Comparison of ENCODE assay signal across 2 cellular contexts in the genomic region with DNA sequence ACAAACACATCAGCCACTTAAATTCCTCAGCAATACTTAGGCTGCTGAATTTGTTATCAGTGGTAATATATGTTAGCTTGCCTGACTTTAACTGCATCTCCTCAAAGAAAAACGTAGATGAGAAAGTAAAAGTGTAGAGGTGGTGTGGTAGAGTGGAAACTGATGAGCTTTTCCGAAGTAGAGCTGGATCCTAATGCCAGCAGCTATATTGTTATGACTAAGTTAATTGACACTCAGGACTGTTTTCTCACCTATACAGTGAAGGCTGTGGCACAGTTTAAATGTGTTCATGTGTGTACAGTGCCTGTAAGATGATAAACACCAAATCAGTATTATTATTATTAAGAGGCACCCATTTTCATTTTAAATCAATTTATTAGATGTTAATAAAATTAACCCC.
TF ChIP-seq lines count a peak whose summit lies in the region.

No MANE protein-coding gene starts in this region.

TF ChIP-seq in SK-N-SH, 30 proteins besides CTCF, POLR2A, EP300 and RAD21 (continued from another document):
- TF ChIP-seq IRF3 (IDR thresholded peaks at IDR 0.05; ENCODE audit: low read depth, low read length) = no peak
- no peak for TF ChIP-seq GABPA (IDR thresholded peaks at IDR 0.05; ENCODE audit: low read depth)
- TF ChIP-seq ELF1 (IDR thresholded peaks at IDR 0.05) = no peak
- no peak for TF ChIP-seq SMC3 (IDR thresholded peaks at IDR 0.05; ENCODE audit: low read depth, low read length)
- TF ChIP-seq, protein P1, sequence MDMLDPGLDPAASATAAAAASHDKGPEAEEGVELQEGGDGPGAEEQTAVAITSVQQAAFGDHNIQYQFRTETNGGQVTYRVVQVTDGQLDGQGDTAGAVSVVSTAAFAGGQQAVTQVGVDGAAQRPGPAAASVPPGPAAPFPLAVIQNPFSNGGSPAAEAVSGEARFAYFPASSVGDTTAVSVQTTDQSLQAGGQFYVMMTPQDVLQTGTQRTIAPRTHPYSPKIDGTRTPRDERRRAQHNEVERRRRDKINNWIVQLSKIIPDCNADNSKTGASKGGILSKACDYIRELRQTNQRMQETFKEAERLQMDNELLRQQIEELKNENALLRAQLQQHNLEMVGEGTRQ (IDR thresholded peaks at IDR 0.05; ENCODE audit: borderline replicate concordance, low read depth, low read length) = no peak
- no peak for TF ChIP-seq FOXJ3 (CRISPR knock-in tag; IDR thresholded peaks at IDR 0.05)
- TF ChIP-seq SIN3A (IDR thresholded peaks at IDR 0.05; ENCODE audit: borderline replicate concordance, low read depth, low read length) = no peak
- no peak for TF ChIP-seq JUND (IDR thresholded peaks at IDR 0.05)
- no peak for TF ChIP-seq MEF2A (IDR thresholded peaks at IDR 0.05; ENCODE audit: borderline replicate concordance, low read depth)
- TF ChIP-seq TCF12 (IDR thresholded peaks at IDR 0.05) = no peak
- TF ChIP-seq FOXM1 (IDR thresholded peaks at IDR 0.05; ENCODE audit: low read depth) = no peak
- no peak for TF ChIP-seq CHD2 (IDR thresholded peaks at IDR 0.05; ENCODE audit: low read length, partially characterized antibody)
- no peak for TF ChIP-seq ZBTB33 (IDR thresholded peaks at IDR 0.05; ENCODE audit: borderline replicate concordance, low read depth)
- no peak for TF ChIP-seq FOSL2 (IDR thresholded peaks at IDR 0.05; ENCODE audit: borderline replicate concordance, low read depth)
- no peak for TF ChIP-seq NFIC (IDR thresholded peaks at IDR 0.05; ENCODE audit: borderline replicate concordance)
- TF ChIP-seq POLR2AphosphoS5 (IDR thresholded peaks at IDR 0.05; ENCODE audit: low read depth, low read length) = no peak
TF ChIP-seq in SK-N-SH: peak in this region for 0.

TF ChIP-seq in SK-N-SH treated with all-trans-retinoic acid at 6 μM for 48 hours, 23 proteins besides CTCF, POLR2A, EP300 and RAD21 (continued from another document):
- TF ChIP-seq, protein P2, sequence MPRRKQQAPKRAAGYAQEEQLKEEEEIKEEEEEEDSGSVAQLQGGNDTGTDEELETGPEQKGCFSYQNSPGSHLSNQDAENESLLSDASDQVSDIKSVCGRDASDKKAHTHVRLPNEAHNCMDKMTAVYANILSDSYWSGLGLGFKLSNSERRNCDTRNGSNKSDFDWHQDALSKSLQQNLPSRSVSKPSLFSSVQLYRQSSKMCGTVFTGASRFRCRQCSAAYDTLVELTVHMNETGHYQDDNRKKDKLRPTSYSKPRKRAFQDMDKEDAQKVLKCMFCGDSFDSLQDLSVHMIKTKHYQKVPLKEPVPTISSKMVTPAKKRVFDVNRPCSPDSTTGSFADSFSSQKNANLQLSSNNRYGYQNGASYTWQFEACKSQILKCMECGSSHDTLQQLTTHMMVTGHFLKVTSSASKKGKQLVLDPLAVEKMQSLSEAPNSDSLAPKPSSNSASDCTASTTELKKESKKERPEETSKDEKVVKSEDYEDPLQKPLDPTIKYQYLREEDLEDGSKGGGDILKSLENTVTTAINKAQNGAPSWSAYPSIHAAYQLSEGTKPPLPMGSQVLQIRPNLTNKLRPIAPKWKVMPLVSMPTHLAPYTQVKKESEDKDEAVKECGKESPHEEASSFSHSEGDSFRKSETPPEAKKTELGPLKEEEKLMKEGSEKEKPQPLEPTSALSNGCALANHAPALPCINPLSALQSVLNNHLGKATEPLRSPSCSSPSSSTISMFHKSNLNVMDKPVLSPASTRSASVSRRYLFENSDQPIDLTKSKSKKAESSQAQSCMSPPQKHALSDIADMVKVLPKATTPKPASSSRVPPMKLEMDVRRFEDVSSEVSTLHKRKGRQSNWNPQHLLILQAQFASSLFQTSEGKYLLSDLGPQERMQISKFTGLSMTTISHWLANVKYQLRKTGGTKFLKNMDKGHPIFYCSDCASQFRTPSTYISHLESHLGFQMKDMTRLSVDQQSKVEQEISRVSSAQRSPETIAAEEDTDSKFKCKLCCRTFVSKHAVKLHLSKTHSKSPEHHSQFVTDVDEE (CRISPR knock-in tag; IDR thresholded peaks at IDR 0.05) = no peak
- no peak for TF ChIP-seq TCF4 (CRISPR knock-in tag; IDR thresholded peaks at IDR 0.05; ENCODE audit: borderline replicate concordance)
